ENCODE assay signal across 8 cellular contexts in the genomic region with DNA sequence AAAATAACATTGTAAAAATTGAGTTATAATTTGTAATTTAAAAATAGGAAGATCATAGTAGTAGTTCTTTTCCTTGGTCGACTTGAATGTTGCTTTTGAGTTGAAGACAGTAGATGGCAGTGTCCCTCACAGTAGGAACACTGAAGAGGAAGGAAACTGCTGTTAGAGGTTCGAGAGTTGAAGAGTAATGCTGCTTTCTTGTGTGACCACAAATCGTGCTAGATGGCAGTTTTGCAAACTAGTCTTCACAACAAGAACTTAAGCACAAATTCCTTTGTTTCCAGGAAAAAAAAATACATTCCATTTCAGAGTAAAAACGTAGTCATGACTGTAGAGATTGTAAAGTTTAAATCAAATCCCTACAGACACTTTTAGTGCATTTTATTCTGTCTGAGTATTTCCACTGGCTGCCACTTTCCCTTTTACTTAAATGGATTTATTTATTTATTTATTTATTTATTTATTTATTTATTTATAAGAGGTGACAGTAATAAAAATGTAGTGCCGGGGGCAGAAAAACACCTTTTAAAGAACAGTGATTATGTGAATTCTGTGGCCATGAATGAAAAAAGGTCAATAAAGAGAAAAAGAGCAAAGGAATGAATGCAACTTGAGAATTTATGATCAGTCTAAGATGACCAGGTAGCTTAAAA. TPM values are rescaled to one million over a fixed set of nuclear protein-coding genes. Genes with fewer than 3 reads are reported as not detected.
A peak's percentile ranks its signal among the peaks of the same experiment; 100 is the strongest.
DNase-seq lines count a peak whose midpoint lies in the region; ATAC-seq, FAIRE-seq and TF ChIP-seq lines count a peak whose summit lies in the region.

No MANE protein-coding gene starts in this region.

- intact Hi-C loops in endothelial cell of umbilical vein (cut with micrococcal nuclease), result loop anchor here (1.0 to 5.0 kb wide), 6 partner anchors 47 to 200 kb away; no protein-coding TSS in a partner anchor

- H3K9ac ChIP-seq in endothelial cell of umbilical vein (replicated peaks; ENCODE audit: extremely low read depth, insufficient read depth, low read length), result no peak overlapping the region

- H2AFZ ChIP-seq in endothelial cell of umbilical vein (ENCODE audit: low read depth, low read length), result no peak overlapping the region

- H3K4me1 ChIP-seq in endothelial cell of umbilical vein (ENCODE audit: control insufficient read depth, extremely low read depth, insufficient read depth, low read length), result peaks cover 27% of the 10 kb centered on the region

- in situ Hi-C loops in KBM-7 (cut with MboI; ENCODE audit: low pct_unique_long_range_greater_than_20kb, low sequenced_read_pairs), result no loop called here

- TF ChIP-seq CTCF in endothelial cell of umbilical vein (IDR thresholded peaks at IDR 0.05; ENCODE audit: extremely low read depth in 1 of 2, insufficient read depth in 1 of 2, low read depth in 1 of 2, low read length in 2 of 2), result peak; percentile 64

- BruUV-seq in endothelial cell of umbilical vein (replicated peaks; lab: Mats Ljungman, UMichigan), result no TSS peak

- H3K27me3 ChIP-seq in endothelial cell of umbilical vein (ENCODE audit: control insufficient read depth in 2 of 2, insufficient read depth in 2 of 2, low read length in 2 of 2), result no peaks in the 10 kb centered on the region

- no peak overlapping the region for H3K4me3 ChIP-seq in endothelial cell of umbilical vein (replicated peaks in 1 of 3; ENCODE audit: insufficient read depth in 1 of 3, low read depth in 1 of 3, low read length in 3 of 3)

- H3K27ac ChIP-seq in endothelial cell of umbilical vein (ENCODE audit: insufficient read depth, low read depth, low read length), result no peak overlapping the region

- H3K9me1 ChIP-seq in endothelial cell of umbilical vein (replicated peaks; ENCODE audit: control insufficient read depth, extremely low read depth, insufficient read depth, low read length), result no peaks in the 10 kb centered on the region

- no peak for TF ChIP-seq POLR2A in endothelial cell of umbilical vein (IDR thresholded peaks at IDR 0.05; ENCODE audit: low read depth, low read length)

- dilution Hi-C loops in endothelial cell of umbilical vein (cut with MboI; ENCODE audit: extremely low pct_ligation_motif_present, low sequenced_read_pairs), result no loop called here

- peaks cover 43% of the 10 kb centered on the region for H3K79me2 ChIP-seq in endothelial cell of umbilical vein (ENCODE audit: control insufficient read depth, insufficient read depth, low read length)

- CTCF ChIA-PET in endothelial cell of umbilical vein (lab: Charles Lee), result interaction anchor here (0.6 to 1.6 kb wide), 7 partner anchors 99 to 201 kb away, joined by 3 to 6 read pairs (median 4); no protein-coding TSS in a partner anchor

- peaks cover 6 to 24% of the 10 kb centered on the region in 2 experiments for H3K36me3 ChIP-seq in endothelial cell of umbilical vein (ENCODE audit: control insufficient read depth in 2 of 2, extremely low read depth in 1 of 2, insufficient read depth in 2 of 2, low read length in 2 of 2)

- DNase-seq in activated CD4-positive, CD25-positive, alpha-beta regulatory T cell treated with anti-CD3 and anti-CD28 coated beads, Interleukin-2, amount 50 U/mL, for 72 hours, result no peak
- DNase-seq in KBM-7, result peak; percentile 84
- peak; percentile 53 for DNase-seq in SK-N-DZ (ENCODE audit: low spot score)
- DNase-seq in endothelial cell of umbilical vein (ENCODE audit: low read depth, low spot score), result peak; percentile 87
- DNase-seq in myocyte (ENCODE audit: low read depth), result peak; percentile 82
- no peak for DNase-seq in occipital lobe (lab: John Stamatoyannopoulos, UW)

- no peaks in the 10 kb centered on the region for H3K9me3 ChIP-seq in endothelial cell of umbilical vein (replicated peaks; ENCODE audit: control insufficient read depth, insufficient read depth, low read length)

- FAIRE-seq in endothelial cell of umbilical vein (lab: Jason Lieb, UNC), result peak; percentile 68

- no peaks in the 10 kb centered on the region for H4K20me1 ChIP-seq in endothelial cell of umbilical vein (replicated peaks; ENCODE audit: control insufficient read depth, extremely low read depth, insufficient read depth, low read length)

- H3K4me2 ChIP-seq in endothelial cell of umbilical vein (ENCODE audit: insufficient read depth, low read length), result peak overlapping the region; percentile 54

- ATAC-seq in activated CD4-positive, CD25-positive, alpha-beta regulatory T cell treated with anti-CD3 and anti-CD28 coated beads, Interleukin-2, amount 50 U/mL, for 24 hours, result peak; percentile 66 to 69
- no peak for ATAC-seq in GM18868 (IDR thresholded peaks at IDR 0.05; ENCODE audit: unreplicated experiment)

- POLR2A ChIA-PET in endothelial cell of umbilical vein (lab: Charles Lee), result no interaction called here

TF ChIP-seq in endothelial cell of umbilical vein, 7 proteins besides CTCF, POLR2A, EP300 and RAD21:
- no peak for TF ChIP-seq FOS (IDR thresholded peaks at IDR 0.05; ENCODE audit: borderline replicate concordance, insufficient read depth, low read length)
- TF ChIP-seq MYC (IDR thresholded peaks at IDR 0.05; ENCODE audit: low read depth, low read length), result no peak
- TF ChIP-seq POLR2AphosphoS5 (IDR thresholded peaks at IDR 0.05; ENCODE audit: insufficient read depth, low read depth, low read length), result no peak
- no peak for TF ChIP-seq GATA2 (IDR thresholded peaks at IDR 0.05; ENCODE audit: insufficient read depth, insufficient read length, low read depth, low read length)
TF ChIP-seq in endothelial cell of umbilical vein: peak in this region for 0.

RNA-seq across cellular contexts. Expression of gene SPECC1L, which starts 54.6 kb away (rescaled TPM):
- 27.1 and 32.5 TPM in 2 replicates for polyA plus RNA-seq in SK-N-DZ (2014; cell fraction: cytosol; rRNA removed)
- polyA plus RNA-seq in SK-N-DZ (2014; cell fraction: nucleus; rRNA removed), result 30.9 and 33.0 TPM in 2 replicates
- total RNA-seq in endothelial cell of umbilical vein (63.2 and 79.3 TPM in 2 replicates), myocyte (25.2 and 29.2 TPM in 2 replicates), occipital lobe (49.0 TPM)
- 18.8 and 22.8 TPM in 2 replicates for polyA plus RNA-seq in endothelial cell of umbilical vein
- 25.7 and 26.4 TPM in 2 replicates for polyA plus RNA-seq in endothelial cell of umbilical vein (2011; cell fraction: cytosol; rRNA removed)
- polyA plus RNA-seq in endothelial cell of umbilical vein (2011; cell fraction: nucleus; rRNA removed), result 52.7 and 57.4 TPM in 2 replicates
- 29.0 and 36.1 TPM in 2 replicates for polyA plus RNA-seq in endothelial cell of umbilical vein (2012)
- polyA minus RNA-seq in endothelial cell of umbilical vein, result 51.1 and 60.3 TPM in 2 replicates
- 15.2 TPM for polyA minus RNA-seq in endothelial cell of umbilical vein (2011; cell fraction: cytosol; rRNA and poly(A)+ RNA removed)
- polyA minus RNA-seq in endothelial cell of umbilical vein (2011; cell fraction: nucleus; rRNA and poly(A)+ RNA removed), result 55.3 and 60.1 TPM in 2 replicates
- 20.5 TPM for polyA plus RNA-seq in myocyte (2012)

Comparison
In these comparisons a context has a peak if more than half of its experiments do, and no peak if none do; other contexts are left out.
1. DNase-seq: peak in KBM-7 (single experiment), SK-N-DZ (single experiment), endothelial cell of umbilical vein (single experiment) and myocyte (single experiment); none in activated CD4-positive, CD25-positive, alpha-beta regulatory T cell treated with anti-CD3 and anti-CD28 coated beads, Interleukin-2, amount 50 U/mL, for 72 hours (single experiment) and occipital lobe (single experiment).